ENCODE assay signal across 20 cellular contexts in genomic region chr21:46062471-46063211, GRCh38. TPM values are rescaled to one million over a fixed set of nuclear protein-coding genes. Genes with fewer than 3 reads are reported as not detected.
DNase-seq lines count a peak whose midpoint lies in the region; ATAC-seq and TF ChIP-seq lines count a peak whose summit lies in the region.
"Had no signal": no experiment of that assay in that cellular context is flagged by ENCODE, and none has a peak within 500 bp of the region (broad histone marks: within the 10 kb centered on the region; RNA-seq: fewer than 3 reads in every experiment).

No MANE protein-coding gene starts in this region.

- TF ChIP-seq POLR2A in Peyer's patch (IDR thresholded peaks at IDR 0.05), result no peak

- peak in 1 of 3 donors; percentile 21 for DNase-seq in Peyer's patch
- DNase-seq in fibroblast of mammary gland (ENCODE audit: low read depth), result peak; percentile 68
- peak; percentile 3 for DNase-seq in progenitor cell of endocrine pancreas (ENCODE audit: low spot score, unreplicated experiment)
- peak; percentile 36 for DNase-seq in type B pancreatic cell (ENCODE audit: extremely low spot score, unreplicated experiment)
- no peak for DNase-seq in activated naive CD4-positive, alpha-beta T cell treated with anti-CD3 and anti-CD28 coated beads for 36 hours
- no peak for DNase-seq in activated CD4-positive, alpha-beta memory T cell treated with anti-CD3 and anti-CD28 coated beads, Interleukin-2, amount 10 ng/mL, durations not matched to agents 7 days and 5 days
- DNase-seq: Calu3, EL, glutamatergic neuron, NCI-H1092, NCI-H2081, NCI-H510A, right lobe of liver had no signal

- H3K27me3 ChIP-seq in Peyer's patch, result no peaks in the 10 kb centered on the region
- H3K27me3 ChIP-seq: adrenal gland, cardiac muscle cell, right lobe of liver had no signal

- intact Hi-C loops in activated naive CD4-positive, alpha-beta T cell treated with anti-CD3 and anti-CD28 coated beads for 36 hours (cut with micrococcal nuclease), result no loop called here

- no peak overlapping the region for H3K27ac Mint-ChIP-seq in progenitor cell of endocrine pancreas
- H3K27ac Mint-ChIP-seq in type B pancreatic cell, result no peak overlapping the region
- no peak overlapping the region for H3K27ac Mint-ChIP-seq in activated naive CD4-positive, alpha-beta T cell treated with anti-CD3 and anti-CD28 coated beads for 36 hours
- H3K27ac Mint-ChIP-seq in activated CD4-positive, alpha-beta memory T cell treated with anti-CD3 and anti-CD28 coated beads, Interleukin-2, amount 10 ng/mL, durations not matched to agents 7 days and 5 days, result no peak overlapping the region
- H3K27ac Mint-ChIP-seq: B cell had no signal

- peaks cover 0 to 27% (median 0%) of the 10 kb centered on the region in 4 donors for H3K4me1 ChIP-seq in Peyer's patch
- H3K4me1 ChIP-seq: adrenal gland, right lobe of liver had no signal

- peaks cover 24% of the 10 kb centered on the region for H3K27me3 Mint-ChIP-seq in progenitor cell of endocrine pancreas
- H3K27me3 Mint-ChIP-seq in type B pancreatic cell, result peaks cover 17% of the 10 kb centered on the region
- peaks cover 36% of the 10 kb centered on the region for H3K27me3 Mint-ChIP-seq in activated naive CD4-positive, alpha-beta T cell treated with anti-CD3 and anti-CD28 coated beads for 36 hours (ENCODE audit: low read depth)
- peaks cover 11% of the 10 kb centered on the region for H3K27me3 Mint-ChIP-seq in activated CD4-positive, alpha-beta memory T cell treated with anti-CD3 and anti-CD28 coated beads, Interleukin-2, amount 10 ng/mL, durations not matched to agents 7 days and 5 days

- CTCF ChIA-PET in activated naive CD4-positive, alpha-beta T cell treated with anti-CD3 and anti-CD28 coated beads for 36 hours (lab: Charles Lee), result no interaction called here
- CTCF ChIA-PET in activated CD4-positive, alpha-beta memory T cell treated with anti-CD3 and anti-CD28 coated beads, Interleukin-2, amount 10 ng/mL, durations not matched to agents 7 days and 5 days (lab: Charles Lee), result no interaction called here

- POLR2A ChIA-PET in activated CD4-positive, alpha-beta memory T cell treated with anti-CD3 and anti-CD28 coated beads, Interleukin-2, amount 10 ng/mL, durations not matched to agents 7 days and 5 days (lab: Charles Lee), result no interaction called here

- H3K4me3 ChIP-seq in Peyer's patch (no peak overlapping the region), fibroblast of mammary gland (ENCODE audit: control insufficient read depth, low read depth, low read length) (no peak overlapping the region)
- H3K4me3 ChIP-seq: adrenal gland, cardiac muscle cell, mucosa of descending colon, right lobe of liver had no signal

- H3K36me3 Mint-ChIP-seq in progenitor cell of endocrine pancreas (ENCODE audit: insufficient read depth) (no peaks in the 10 kb centered on the region), type B pancreatic cell (no peaks in the 10 kb centered on the region)
- H3K36me3 Mint-ChIP-seq in activated naive CD4-positive, alpha-beta T cell treated with anti-CD3 and anti-CD28 coated beads for 36 hours (ENCODE audit: low read depth), result no peaks in the 10 kb centered on the region
- no peaks in the 10 kb centered on the region for H3K36me3 Mint-ChIP-seq in activated CD4-positive, alpha-beta memory T cell treated with anti-CD3 and anti-CD28 coated beads, Interleukin-2, amount 10 ng/mL, durations not matched to agents 7 days and 5 days (ENCODE audit: low read depth)

- no peak for TF ChIP-seq CTCF in Peyer's patch (IDR thresholded peaks at IDR 0.05)
- TF ChIP-seq CTCF in fibroblast of mammary gland (conservative IDR thresholded peaks at IDR 0.05; ENCODE audit: control insufficient read depth, insufficient read depth, low read depth, low read length), result no peak
- TF ChIP-seq CTCF in progenitor cell of endocrine pancreas (IDR thresholded peaks at IDR 0.05; ENCODE audit: unreplicated experiment), result no peak
- TF ChIP-seq CTCF in type B pancreatic cell (conservative IDR thresholded peaks at IDR 0.05), result no peak

- H3K27ac ChIP-seq in Peyer's patch, result peak overlapping the region; percentile 9 to 86 (median 32)
- H3K27ac ChIP-seq: adrenal gland, cardiac muscle cell, epithelial cell of prostate, neutrophil, right lobe of liver had no signal

- H3K4me3 Mint-ChIP-seq in progenitor cell of endocrine pancreas (ENCODE audit: low read depth) (no peak overlapping the region), type B pancreatic cell (no peak overlapping the region)
- H3K4me3 Mint-ChIP-seq in activated naive CD4-positive, alpha-beta T cell treated with anti-CD3 and anti-CD28 coated beads for 36 hours, result no peak overlapping the region
- no peak overlapping the region for H3K4me3 Mint-ChIP-seq in activated CD4-positive, alpha-beta memory T cell treated with anti-CD3 and anti-CD28 coated beads, Interleukin-2, amount 10 ng/mL, durations not matched to agents 7 days and 5 days
- H3K4me3 Mint-ChIP-seq: B cell had no signal

- ATAC-seq in GM19324 (IDR thresholded peaks at IDR 0.05; ENCODE audit: low FRiP score, unreplicated experiment), result no peak
- ATAC-seq: mucosa of descending colon, right lobe of liver had no signal

- H3K4me1 Mint-ChIP-seq in progenitor cell of endocrine pancreas (ENCODE audit: low read depth) (peaks cover 11% of the 10 kb centered on the region), type B pancreatic cell (ENCODE audit: unreplicated experiment) (peaks cover 20% of the 10 kb centered on the region)
- H3K4me1 Mint-ChIP-seq in activated naive CD4-positive, alpha-beta T cell treated with anti-CD3 and anti-CD28 coated beads for 36 hours (ENCODE audit: low read depth), result peaks cover 11% of the 10 kb centered on the region
- H3K4me1 Mint-ChIP-seq in activated CD4-positive, alpha-beta memory T cell treated with anti-CD3 and anti-CD28 coated beads, Interleukin-2, amount 10 ng/mL, durations not matched to agents 7 days and 5 days, result peaks cover 3% of the 10 kb centered on the region
- H3K4me1 Mint-ChIP-seq: B cell had no signal

- peaks cover 16% of the 10 kb centered on the region for H3K9me3 Mint-ChIP-seq in progenitor cell of endocrine pancreas (ENCODE audit: low read depth)
- H3K9me3 Mint-ChIP-seq in type B pancreatic cell, result peaks cover 21% of the 10 kb centered on the region
- H3K9me3 Mint-ChIP-seq in activated naive CD4-positive, alpha-beta T cell treated with anti-CD3 and anti-CD28 coated beads for 36 hours, result no peaks in the 10 kb centered on the region
- peaks cover 19% of the 10 kb centered on the region for H3K9me3 Mint-ChIP-seq in activated CD4-positive, alpha-beta memory T cell treated with anti-CD3 and anti-CD28 coated beads, Interleukin-2, amount 10 ng/mL, durations not matched to agents 7 days and 5 days

- H3K9me3 ChIP-seq in Peyer's patch, result peaks cover 0 to 6% (median 3%) of the 10 kb centered on the region in 4 donors
- H3K9me3 ChIP-seq: adrenal gland, mucosa of descending colon, neutrophil, right lobe of liver had no signal

- H3K36me3 ChIP-seq in Peyer's patch, result no peaks in the 10 kb centered on the region
- H3K36me3 ChIP-seq: adrenal gland, cardiac muscle cell, neutrophil, right lobe of liver had no signal

RNA-seq across cellular contexts. Expression of gene COL6A2, which starts 35.3 kb away (rescaled TPM):
- total RNA-seq in Peyer's patch (1,000 to 10,000 TPM in 1 of 4 donors, 100 to 1,000 TPM in 2, 10 to 100 TPM in 1; 59.9 to 1,087 (median 166) TPM), progenitor cell of endocrine pancreas (32.0 and 38.6 TPM in 2 replicates), type B pancreatic cell (ENCODE audit: low replicate concordance) (23.8 and 114 TPM in 2 replicates)
- total RNA-seq in activated naive CD4-positive, alpha-beta T cell treated with anti-CD3 and anti-CD28 coated beads for 36 hours, result 1 to 10 TPM; 6.7 to 8.4 TPM
- 1 to 10 TPM; 1.1 to 1.6 TPM for total RNA-seq in activated CD4-positive, alpha-beta memory T cell treated with anti-CD3 and anti-CD28 coated beads, Interleukin-2, amount 10 ng/mL, durations not matched to agents 7 days and 5 days

Comparison
In these comparisons a context has a peak if more than half of its experiments do, and no peak if none do; other contexts are left out.
1. DNase-seq: peak in fibroblast of mammary gland (single experiment), progenitor cell of endocrine pancreas (single experiment) and type B pancreatic cell (single experiment); none in activated naive CD4-positive, alpha-beta T cell treated with anti-CD3 and anti-CD28 coated beads for 36 hours (single experiment) and activated CD4-positive, alpha-beta memory T cell treated with anti-CD3 and anti-CD28 coated beads, Interleukin-2, amount 10 ng/mL, durations not matched to agents 7 days and 5 days (single experiment).